ENCODE assay signal across 21 cellular contexts in the genomic region with DNA sequence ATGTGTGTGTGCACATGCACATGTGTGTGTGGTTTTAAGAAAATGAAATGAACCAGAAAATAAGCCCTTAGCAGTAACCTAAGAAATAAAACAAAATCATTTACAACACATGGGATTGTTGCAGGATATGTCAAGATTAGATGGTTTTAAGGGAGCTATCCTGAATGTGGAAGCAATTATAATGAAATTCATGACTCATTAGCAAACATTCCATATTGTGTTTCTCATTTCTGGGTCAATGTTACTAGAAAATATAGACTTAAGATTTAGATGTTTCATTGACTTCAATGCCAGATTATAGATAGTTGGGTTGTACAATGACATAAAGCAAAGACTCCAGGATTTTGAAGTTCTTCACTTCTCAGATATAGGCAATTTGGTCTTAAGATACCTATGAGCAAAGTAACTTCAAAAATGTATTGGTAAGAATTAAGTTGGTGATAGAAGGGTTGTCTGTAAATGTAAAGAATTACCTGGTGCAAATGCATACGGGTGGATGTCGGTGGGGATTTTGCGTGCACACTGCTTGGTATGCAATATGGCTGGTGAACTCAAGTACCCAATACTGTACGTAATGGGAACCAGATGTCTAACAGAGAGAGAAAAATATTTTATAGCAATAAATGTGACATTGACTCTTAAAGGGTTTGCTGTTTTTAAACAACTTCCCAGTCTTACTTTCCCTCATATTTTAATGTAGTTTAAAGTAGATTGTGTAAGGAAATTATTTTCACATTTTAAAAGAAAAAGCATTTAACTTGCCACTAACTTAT. TPM values are rescaled to one million over a fixed set of nuclear protein-coding genes. Genes with fewer than 3 reads are reported as not detected.
DNase-seq lines count a peak whose midpoint lies in the region; ATAC-seq, FAIRE-seq and TF ChIP-seq lines count a peak whose summit lies in the region.
"Had no signal": no experiment of that assay in that cellular context is flagged by ENCODE, and none has a peak within 500 bp of the region (broad histone marks: within the 10 kb centered on the region; RNA-seq: fewer than 3 reads in every experiment).

No MANE protein-coding gene starts in this region.

- H3K36me3 ChIP-seq in bronchial epithelial cell (ENCODE audit: control insufficient read depth, insufficient read depth, low read length) = no peaks in the 10 kb centered on the region

- H3K27me3 ChIP-seq in bronchial epithelial cell (ENCODE audit: control insufficient read depth, insufficient read depth, low read length) = no peaks in the 10 kb centered on the region
- no peaks in the 10 kb centered on the region for H3K27me3 ChIP-seq in foreskin keratinocyte

- intact Hi-C loops in left ventricle myocardium superior (cut with micrococcal nuclease) = no loop called here

- H3K27me3 Mint-ChIP-seq in nephron progenitor cell (ENCODE audit: low read depth, poor library complexity) = peaks cover 3% of the 10 kb centered on the region
- H3K27me3 Mint-ChIP-seq: progenitor cell of endocrine pancreas had no signal

- FAIRE-seq in bronchial epithelial cell (lab: Jason Lieb, UNC) = no peak
- FAIRE-seq: GM18507, urothelium cell line had no signal

- ATAC-seq in foreskin keratinocyte = no peak
- no peak for ATAC-seq in left ventricle myocardium superior
- no peak for ATAC-seq in GM21381 (IDR thresholded peaks at IDR 0.05; ENCODE audit: unreplicated experiment)
- ATAC-seq in GM19395 (IDR thresholded peaks at IDR 0.05; ENCODE audit: unreplicated experiment) = no peak
- ATAC-seq: activated naive CD8-positive, alpha-beta T cell treated with anti-CD3 and anti-CD28 coated beads, Interleukin-2, amount 50 U/mL, for 24 hours; activated T-cell treated with anti-CD3 and anti-CD28 coated beads, Interleukin-2, amount 50 U/mL, for 72 hours; esophagus mucosa had no signal

- no peak overlapping the region for H3K4me3 ChIP-seq in AG09309 (ENCODE audit: control insufficient read depth, low read depth, low read length)
- H3K4me3 ChIP-seq in bronchial epithelial cell (ENCODE audit: low read depth, low read length) = no peak overlapping the region
- H3K4me3 ChIP-seq: coronary artery, left ventricle myocardium inferior had no signal

- H3K27ac Mint-ChIP-seq in nephron progenitor cell = no peak overlapping the region
- H3K27ac Mint-ChIP-seq: activated CD4-positive, alpha-beta memory T cell treated with anti-CD3 and anti-CD28 coated beads for 36 hours; activated naive CD8-positive, alpha-beta T cell treated with anti-CD3 and anti-CD28 coated beads, Interleukin-2, amount 50 U/mL, for 24 hours; activated T-cell treated with anti-CD3 and anti-CD28 coated beads, Interleukin-2, amount 50 U/mL, for 72 hours; progenitor cell of endocrine pancreas; stimulated activated naive CD8-positive, alpha-beta T cell treated with anti-CD3 and anti-CD28 coated beads, Interleukin-15, Interleukin-2, amounts not matched to agents 100 ng/mL and 50 ng/mL, for 24 hours had no signal

- TF ChIP-seq CTCF in AG09309 (IDR thresholded peaks at IDR 0.05; ENCODE audit: control insufficient read depth, insufficient read depth, low read depth, low read length, missing control alignments) (no peak), bronchial epithelial cell (IDR thresholded peaks at IDR 0.05; ENCODE audit: insufficient read depth, low read length, severe bottlenecking) (no peak), foreskin keratinocyte (conservative IDR thresholded peaks at IDR 0.05) (no peak), nephron progenitor cell (IDR thresholded peaks at IDR 0.05) (no peak)

- H3K9me3 Mint-ChIP-seq in nephron progenitor cell = peaks cover 18% of the 10 kb centered on the region

- H3K4me1 ChIP-seq in foreskin keratinocyte = peaks cover 34% of the 10 kb centered on the region
- H3K4me1 ChIP-seq: left ventricle myocardium inferior had no signal

- DNase-seq in AG09309 (ENCODE audit: low read depth) (peak; percentile 64), LHCN-M2 (ENCODE audit: low read depth) (peak; percentile 75), bronchial epithelial cell (ENCODE audit: low read depth) (peak; percentile 71), foreskin keratinocyte (peak in 1 of 2 donors; percentile 58), nephron progenitor cell (no peak), left ventricle myocardium superior (no peak)
- DNase-seq: activated CD4-positive, alpha-beta memory T cell treated with anti-CD3 and anti-CD28 coated beads for 36 hours; activated naive CD8-positive, alpha-beta T cell treated with anti-CD3 and anti-CD28 coated beads, Interleukin-2, amount 50 U/mL, for 24 hours; activated T-cell treated with anti-CD3 and anti-CD28 coated beads, Interleukin-2, amount 50 U/mL, for 72 hours; left ventricle myocardium inferior; NCI-H1436 treated with DMSO at 0.1 percent for 48 hours; NCI-H510A had no signal

- peaks cover 95% of the 10 kb centered on the region for H3K36me3 Mint-ChIP-seq in nephron progenitor cell (ENCODE audit: low read depth)
- H3K36me3 Mint-ChIP-seq: activated CD4-positive, alpha-beta memory T cell treated with anti-CD3 and anti-CD28 coated beads for 36 hours had no signal

- H3K27ac ChIP-seq in foreskin keratinocyte = peak overlapping the region; percentile 14
- H3K27ac ChIP-seq: coronary artery, HL-60, left ventricle myocardium inferior had no signal

- peaks cover 13% of the 10 kb centered on the region for H3K4me1 Mint-ChIP-seq in nephron progenitor cell
- H3K4me1 Mint-ChIP-seq: activated naive CD8-positive, alpha-beta T cell treated with anti-CD3 and anti-CD28 coated beads, Interleukin-2, amount 50 U/mL, for 24 hours had no signal

- no peak overlapping the region for H3K4me3 Mint-ChIP-seq in nephron progenitor cell
- H3K4me3 Mint-ChIP-seq: activated CD4-positive, alpha-beta memory T cell treated with anti-CD3 and anti-CD28 coated beads for 36 hours; activated naive CD8-positive, alpha-beta T cell treated with anti-CD3 and anti-CD28 coated beads, Interleukin-2, amount 50 U/mL, for 24 hours; activated T-cell treated with anti-CD3 and anti-CD28 coated beads, Interleukin-2, amount 50 U/mL, for 72 hours; stimulated activated naive CD8-positive, alpha-beta T cell treated with anti-CD3 and anti-CD28 coated beads, Interleukin-15, Interleukin-2, amounts not matched to agents 100 ng/mL and 50 ng/mL, for 24 hours had no signal

RNA-seq across cellular contexts. Expression of a gene that starts 53.9 kb away (rescaled TPM):
- total RNA-seq in LHCN-M2 (2014; rRNA removed) (8.5 and 11.6 TPM in 2 replicates), bronchial epithelial cell (1.4 and 1.6 TPM in 2 replicates), foreskin keratinocyte (24.9 and 30.6 TPM in 2 replicates), left ventricle myocardium superior (18.0 TPM)
- polyA plus RNA-seq in LHCN-M2 (2012) = 34.8 TPM
- 20.3 and 20.8 TPM in 2 replicates for polyA plus RNA-seq in foreskin keratinocyte
- total RNA-seq: activated CD4-positive, alpha-beta memory T cell treated with anti-CD3 and anti-CD28 coated beads for 36 hours; activated T-cell treated with anti-CD3 and anti-CD28 coated beads, Interleukin-2, amount 50 U/mL, for 72 hours had no signal

Comparison
In these comparisons a context has a peak if more than half of its experiments do, and no peak if none do; other contexts are left out.
1. DNase-seq: peak in AG09309 (single experiment), LHCN-M2 (single experiment) and bronchial epithelial cell (single experiment); none in nephron progenitor cell (single experiment) and left ventricle myocardium superior (single experiment).